10 cellular contexts compared by ENCODE assay signal in genomic region chr12:124686001-124686884, GRCh38.
DNase-seq lines count a peak whose midpoint lies in the region; ATAC-seq, FAIRE-seq and TF ChIP-seq lines count a peak whose summit lies in the region.
"Had no signal": no experiment of that assay in that cellular context is flagged by ENCODE, and none has a peak within 500 bp of the region (broad histone marks: within the 10 kb centered on the region; RNA-seq: fewer than 3 reads in every experiment).

No MANE protein-coding gene starts in this region.

- no peak overlapping the region for H3K4me3 Mint-ChIP-seq in CD8-positive, alpha-beta T cell
- H3K4me3 Mint-ChIP-seq: activated B cell treated with CpG ODN at 0.5 μM for 24 hours had no signal

- peaks cover 24% of the 10 kb centered on the region for H3K4me1 Mint-ChIP-seq in CD8-positive, alpha-beta T cell (ENCODE audit: low read depth)

- no peaks in the 10 kb centered on the region for H3K27me3 Mint-ChIP-seq in CD8-positive, alpha-beta T cell (ENCODE audit: low read depth)
- H3K27me3 Mint-ChIP-seq: activated naive CD4-positive, alpha-beta T cell treated with anti-CD3 and anti-CD28 coated beads, Interleukin-2, amount 50 U/mL, for 24 hours had no signal

- WGBS in stomach, 5 donors: 74 to 84% (median 80%) methylated on average over 15 of the region's 15 CpGs

- DNase-seq in H54 (ENCODE audit: insufficient read length, low spot score) (peak; percentile 54), T1000 (lab: John Stamatoyannopoulos, UW) (peak; percentile 61), foreskin keratinocyte (peak in 1 of 2 donors; percentile 80), stomach (no peak)
- no peak for DNase-seq in CD8-positive, alpha-beta T cell
- no peak for DNase-seq in stimulated activated naive CD4-positive, alpha-beta T cell treated with Interleukin-2 at 50 U/mL for 16 hours (lab: John Stamatoyannopoulos, UW)
- DNase-seq in activated naive CD4-positive, alpha-beta T cell treated with anti-CD3 and anti-CD28 coated beads, Interleukin-2, amount 50 U/mL, for 72 hours (ENCODE audit: low spot score in 2 of 2): no peak
- DNase-seq: activated B cell treated with CpG ODN at 0.5 μM for 24 hours had no signal

- H3K4me1 ChIP-seq in foreskin keratinocyte: peaks cover 43% of the 10 kb centered on the region
- peaks cover 43 to 67% (median 56%) of the 10 kb centered on the region in 4 donors for H3K4me1 ChIP-seq in stomach
- peaks cover 22% of the 10 kb centered on the region for H3K4me1 ChIP-seq in CD8-positive, alpha-beta T cell (ENCODE audit: insufficient read depth, low read length)

- no peak for FAIRE-seq in H54 (lab: Jason Lieb, UNC)

- CTCF ChIA-PET in CD8-positive, alpha-beta T cell (lab: Charles Lee): no interaction called here

- H3K36me3 Mint-ChIP-seq in CD8-positive, alpha-beta T cell: no peaks in the 10 kb centered on the region
- H3K36me3 Mint-ChIP-seq in activated naive CD4-positive, alpha-beta T cell treated with anti-CD3 and anti-CD28 coated beads, Interleukin-2, amount 50 U/mL, for 72 hours: peaks cover 0 to under 1% of the 10 kb centered on the region in 2 donors
- H3K36me3 Mint-ChIP-seq: activated naive CD4-positive, alpha-beta T cell treated with anti-CD3 and anti-CD28 coated beads, Interleukin-2, amount 50 U/mL, for 24 hours had no signal

- H3K36me3 ChIP-seq in stomach: no peaks in the 10 kb centered on the region
- H3K36me3 ChIP-seq in CD8-positive, alpha-beta T cell (ENCODE audit: insufficient read depth, low read length): no peaks in the 10 kb centered on the region

- no peaks in the 10 kb centered on the region for H3K27me3 ChIP-seq in foreskin keratinocyte
- no peaks in the 10 kb centered on the region for H3K27me3 ChIP-seq in stomach
- H3K27me3 ChIP-seq in CD8-positive, alpha-beta T cell (ENCODE audit: insufficient read depth, low read length): no peaks in the 10 kb centered on the region

- TF ChIP-seq CTCF in foreskin keratinocyte (conservative IDR thresholded peaks at IDR 0.05) (no peak), stomach (IDR thresholded peaks at IDR 0.05) (no peak)
- TF ChIP-seq CTCF in CD8-positive, alpha-beta T cell (IDR thresholded peaks at IDR 0.05): no peak

- H3K27ac Mint-ChIP-seq in CD8-positive, alpha-beta T cell: no peak overlapping the region
- no peak overlapping the region for H3K27ac Mint-ChIP-seq in activated naive CD4-positive, alpha-beta T cell treated with anti-CD3 and anti-CD28 coated beads, Interleukin-2, amount 50 U/mL, for 72 hours
- H3K27ac Mint-ChIP-seq: activated B cell treated with CpG ODN at 0.5 μM for 24 hours; activated naive CD4-positive, alpha-beta T cell treated with anti-CD3 and anti-CD28 coated beads, Interleukin-2, amount 50 U/mL, for 24 hours had no signal

- POLR2A ChIA-PET in CD8-positive, alpha-beta T cell (lab: Charles Lee): interaction anchor here (1.1 kb wide), 1 partner anchor 8 kb away, joined by 5 read pairs; no protein-coding TSS in a partner anchor

- ATAC-seq in foreskin keratinocyte (peak; percentile 47), HG02798 (IDR thresholded peaks at IDR 0.05; ENCODE audit: poor library complexity, unreplicated experiment) (no peak)
- no peak for ATAC-seq in CD8-positive, alpha-beta T cell
- no peak for ATAC-seq in activated naive CD4-positive, alpha-beta T cell treated with anti-CD3 and anti-CD28 coated beads, Interleukin-2, amount 50 U/mL, for 72 hours

- H3K9me3 ChIP-seq in stomach: no peaks in the 10 kb centered on the region
- H3K9me3 ChIP-seq in CD8-positive, alpha-beta T cell (ENCODE audit: low read length): no peaks in the 10 kb centered on the region

- peak overlapping the region; percentile 84 for H3K27ac ChIP-seq in foreskin keratinocyte
- H3K27ac ChIP-seq in stomach: peak overlapping the region in 4 of 5 donors; percentile 9 to 84 (median 79)
- H3K27ac ChIP-seq in CD8-positive, alpha-beta T cell (ENCODE audit: low read depth, low read length): no peak overlapping the region

- intact Hi-C loops in stomach (cut with DNase I; ENCODE audit: low total_unique reads): no loop called here
- intact Hi-C loops in CD8-positive, alpha-beta T cell (cut with DNase I, micrococcal nuclease): no loop called here

- TF ChIP-seq POLR2A in H54 (IDR thresholded peaks at IDR 0.05; ENCODE audit: low read depth, low read length) (no peak), stomach (IDR thresholded peaks at IDR 0.05) (no peak)

- no peak for TF ChIP-seq EP300 in stomach (IDR thresholded peaks at IDR 0.05)

- no peaks in the 10 kb centered on the region for H3K9me3 Mint-ChIP-seq in CD8-positive, alpha-beta T cell
- H3K9me3 Mint-ChIP-seq in activated naive CD4-positive, alpha-beta T cell treated with anti-CD3 and anti-CD28 coated beads, Interleukin-2, amount 50 U/mL, for 72 hours: peaks cover 0 to 4% of the 10 kb centered on the region in 2 donors
- H3K9me3 Mint-ChIP-seq: activated B cell treated with CpG ODN at 0.5 μM for 24 hours; activated naive CD4-positive, alpha-beta T cell treated with anti-CD3 and anti-CD28 coated beads, Interleukin-2, amount 50 U/mL, for 24 hours had no signal

- no peak overlapping the region for H3K4me3 ChIP-seq in stomach
- H3K4me3 ChIP-seq in CD8-positive, alpha-beta T cell (ENCODE audit: low read depth, low read length): no peak overlapping the region

Comparison
In these comparisons a context has a peak if more than half of its experiments do, and no peak if none do; other contexts are left out.
1. DNase-seq: peak in H54 (single experiment) and T1000 (single experiment); none in stomach (single experiment), CD8-positive, alpha-beta T cell (0 of 7), stimulated activated naive CD4-positive, alpha-beta T cell treated with Interleukin-2 at 50 U/mL for 16 hours (single experiment) and activated naive CD4-positive, alpha-beta T cell treated with anti-CD3 and anti-CD28 coated beads, Interleukin-2, amount 50 U/mL, for 72 hours (0 of 2).